ENCODE assay signal across 17 cellular contexts in genomic region chr9:115952667-115953316, GRCh38.
DNase-seq lines count a peak whose midpoint lies in the region; ATAC-seq, FAIRE-seq and TF ChIP-seq lines count a peak whose summit lies in the region.
"Had no signal": no experiment of that assay in that cellular context is flagged by ENCODE, and none has a peak within 500 bp of the region (broad histone marks: within the 10 kb centered on the region; RNA-seq: fewer than 3 reads in every experiment).

No MANE protein-coding gene starts in this region.

- TF ChIP-seq CTCF in AG04450 (IDR thresholded peaks at IDR 0.05; ENCODE audit: low read depth, low read length) = no peak
- TF ChIP-seq CTCF in bronchial epithelial cell (IDR thresholded peaks at IDR 0.05; ENCODE audit: insufficient read depth, low read length, severe bottlenecking) = no peak
- TF ChIP-seq CTCF in GM10266 (IDR thresholded peaks at IDR 0.05; ENCODE audit: control insufficient read depth, insufficient read depth, low read depth, missing control alignments) = no peak

- no peak for FAIRE-seq in bronchial epithelial cell (lab: Jason Lieb, UNC)
- FAIRE-seq: GM12878, kidney had no signal

- ATAC-seq in HG03025 (IDR thresholded peaks at IDR 0.05; ENCODE audit: low FRiP score, unreplicated experiment) (no peak), HG03175 (IDR thresholded peaks at IDR 0.05; ENCODE audit: unreplicated experiment) (no peak)
- ATAC-seq: activated T-cell treated with anti-CD3 and anti-CD28 coated beads, Interleukin-2, amount 50 U/mL, for 72 hours; GM12878 had no signal

- CTCF ChIA-PET in AG04450 (lab: Charles Lee) = interaction anchor here (0.9 to 1.5 kb wide), 3 partner anchors 14 to 359 kb away, joined by 4 read pairs; no protein-coding TSS in a partner anchor

- peak overlapping the region; percentile 69 for H3K27ac ChIP-seq in AG04450 (ENCODE audit: low read depth, low read length)
- H3K27ac ChIP-seq: ascending aorta had no signal

- H3K4me3 ChIP-seq in AG04450 (ENCODE audit: low read depth, low read length) (no peak overlapping the region), bronchial epithelial cell (ENCODE audit: low read depth, low read length) (no peak overlapping the region)
- H3K4me3 ChIP-seq: ascending aorta, GM12878 had no signal

- DNase-seq in AG04450 (ENCODE audit: low read depth, low spot score) (peak; percentile 39), HS-5 (ENCODE audit: low read depth) (peak; percentile 68), bronchial epithelial cell (ENCODE audit: low read depth) (peak; percentile 64), kidney glomerular epithelial cell (lab: John Stamatoyannopoulos, UW) (peak; percentile 6), GM10266 (ENCODE audit: extremely low spot score) (no peak), NCI-H2196 treated with DMSO at 0.1 percent for 48 hours (lab: John Stamatoyannopoulos, UW; ENCODE audit: unreplicated experiment) (no peak)
- DNase-seq: activated CD4-positive, alpha-beta T cell treated with anti-CD3 and anti-CD28 coated beads, Interleukin-2, amount 50 U/mL, for 4 hours; activated T-cell treated with anti-CD3 and anti-CD28 coated beads, Interleukin-2, amount 50 U/mL, for 72 hours; AML-193; kidney; NCI-H226; stimulated activated CD4-positive, alpha-beta T cell treated with anti-CD3 and anti-CD28 coated beads, Interleukin-15, amount 100 ng/mL, for 24 hours; substantia nigra had no signal

- no peaks in the 10 kb centered on the region for H3K9me3 ChIP-seq in AG04450 (ENCODE audit: control insufficient read depth, insufficient read depth, low read length)
- H3K9me3 ChIP-seq: ascending aorta had no signal

- H3K27me3 ChIP-seq in AG04450 (ENCODE audit: control insufficient read depth, insufficient read depth, low read length) (no peaks in the 10 kb centered on the region), bronchial epithelial cell (ENCODE audit: control insufficient read depth, insufficient read depth, low read length) (no peaks in the 10 kb centered on the region)
- H3K27me3 ChIP-seq: ascending aorta had no signal

- POLR2A ChIA-PET in AG04450 (lab: Yijun Ruan, JAX) = interaction anchor here (1.0 to 1.6 kb wide), 2 partner anchors 9 to 45 kb away, joined by 4 to 17 read pairs; no protein-coding TSS in a partner anchor

- no peaks in the 10 kb centered on the region for H3K36me3 ChIP-seq in bronchial epithelial cell (ENCODE audit: control insufficient read depth, insufficient read depth, low read length)
- H3K36me3 ChIP-seq: ascending aorta had no signal

Comparison
In these comparisons a context has a peak if more than half of its experiments do, and no peak if none do; other contexts are left out.
1. DNase-seq: peak in AG04450 (single experiment), HS-5 (single experiment), bronchial epithelial cell (single experiment) and kidney glomerular epithelial cell (single experiment); none in GM10266 (single experiment) and NCI-H2196 treated with DMSO at 0.1 percent for 48 hours (single experiment).